13 cellular contexts compared by ENCODE assay signal in genomic region chr2:195932-196331, GRCh38.
DNase-seq lines count a peak whose midpoint lies in the region; ATAC-seq, FAIRE-seq and TF ChIP-seq lines count a peak whose summit lies in the region.
"Had no signal": no experiment of that assay in that cellular context is flagged by ENCODE, and none has a peak within 500 bp of the region (broad histone marks: within the 10 kb centered on the region; RNA-seq: fewer than 3 reads in every experiment).

No MANE protein-coding gene starts in this region.

- WGBS in prostate gland, result 87% methylated on average over 7 of the region's 7 CpGs

- peak overlapping the region; percentile 61 to 77 for H3K27ac ChIP-seq in tibial artery
- H3K27ac ChIP-seq in prostate gland, result no peak overlapping the region
- H3K27ac ChIP-seq: A549 had no signal

- H3K27me3 Mint-ChIP-seq in chondrocyte (ENCODE audit: low read depth), result no peaks in the 10 kb centered on the region
- no peaks in the 10 kb centered on the region for H3K27me3 Mint-ChIP-seq in nephron (ENCODE audit: low read depth)

- peak; percentile 4 for FAIRE-seq in HTR-8/SVneo (lab: Jason Lieb, UNC)
- FAIRE-seq: A549 had no signal

- H3K4me3 ChIP-seq in tibial artery (no peak overlapping the region), prostate gland (no peak overlapping the region)
- H3K4me3 ChIP-seq: A549 had no signal

- H3K36me3 ChIP-seq in tibial artery, result no peaks in the 10 kb centered on the region
- no peaks in the 10 kb centered on the region for H3K36me3 ChIP-seq in prostate gland

- no peak for ATAC-seq in HG03139 (IDR thresholded peaks at IDR 0.05; ENCODE audit: unreplicated experiment)
- ATAC-seq: A549 had no signal

- H3K27ac Mint-ChIP-seq in chondrocyte (ENCODE audit: unreplicated experiment) (peak overlapping the region; percentile 89), nephron (peak overlapping the region in 2 of 3 experiments; percentile 69 to 71)
- H3K27ac Mint-ChIP-seq: CD14-positive monocyte, HFFc6 had no signal

- no peak for TF ChIP-seq POLR2A in prostate gland (IDR thresholded peaks at IDR 0.05)

- TF ChIP-seq CTCF in chondrocyte (IDR thresholded peaks at IDR 0.05) (no peak), nephron (IDR thresholded peaks at IDR 0.05; ENCODE audit: unreplicated experiment in 3 of 3) (no peak), tibial artery (IDR thresholded peaks at IDR 0.05) (no peak), prostate gland (IDR thresholded peaks at IDR 0.05) (no peak)

- peak overlapping the region; percentile 31 for H3K4me3 Mint-ChIP-seq in chondrocyte (ENCODE audit: unreplicated experiment)
- no peak overlapping the region for H3K4me3 Mint-ChIP-seq in nephron
- H3K4me3 Mint-ChIP-seq: CD14-positive monocyte, HFFc6 had no signal

- DNase-seq in HTR-8/SVneo (ENCODE audit: insufficient read length, low spot score), result no peak
- DNase-seq in chondrocyte (ENCODE audit: low spot score), result no peak
- DNase-seq in tibial artery, result no peak
- DNase-seq in prostate gland (ENCODE audit: low spot score), result no peak
- DNase-seq: Caco-2; CD8-positive, alpha-beta memory T cell; DND-41; HCEC 1CT; HFFc6 had no signal

- H3K4me1 Mint-ChIP-seq in chondrocyte (ENCODE audit: low read depth) (peaks cover 63% of the 10 kb centered on the region), nephron (peaks cover 44% of the 10 kb centered on the region)
- H3K4me1 Mint-ChIP-seq: CD14-positive monocyte had no signal

- H3K9me3 ChIP-seq in tibial artery (no peaks in the 10 kb centered on the region), prostate gland (no peaks in the 10 kb centered on the region)
- H3K9me3 ChIP-seq: A549, Caco-2 had no signal

- intact Hi-C loops in tibial artery (cut with DNase I; ENCODE audit: low total_unique reads) (no loop called here), prostate gland (cut with DNase I) (no loop called here)

- H3K9me3 Mint-ChIP-seq in chondrocyte (ENCODE audit: low read depth) (no peaks in the 10 kb centered on the region), nephron (no peaks in the 10 kb centered on the region)

- H3K27me3 ChIP-seq in tibial artery (no peaks in the 10 kb centered on the region), prostate gland (replicated peaks; ENCODE audit: insufficient read depth) (no peaks in the 10 kb centered on the region)

- H3K36me3 Mint-ChIP-seq in chondrocyte (ENCODE audit: low read depth), result no peaks in the 10 kb centered on the region
- H3K36me3 Mint-ChIP-seq in nephron (ENCODE audit: low read depth), result no peaks in the 10 kb centered on the region
- H3K36me3 Mint-ChIP-seq: CD14-positive monocyte; CD8-positive, alpha-beta memory T cell had no signal

- peaks cover 0 to 42% (median 12%) of the 10 kb centered on the region in 4 donors for H3K4me1 ChIP-seq in tibial artery
- H3K4me1 ChIP-seq in prostate gland (replicated peaks), result no peaks in the 10 kb centered on the region
- H3K4me1 ChIP-seq: A549, Caco-2 had no signal

Comparison
In these comparisons a context has a peak if more than half of its experiments do, and no peak if none do; other contexts are left out.
1. H3K27ac ChIP-seq: peak in tibial artery (2 of 2); none in prostate gland (0 of 2).